ENCODE assay signal across 17 cellular contexts in genomic region chr2:172038121-172038520, GRCh38. TPM values are rescaled to one million over a fixed set of nuclear protein-coding genes. Genes with fewer than 3 reads are reported as not detected.
DNase-seq lines count a peak whose midpoint lies in the region; ATAC-seq and TF ChIP-seq lines count a peak whose summit lies in the region.
"Had no signal": no experiment of that assay in that cellular context is flagged by ENCODE, and none has a peak within 500 bp of the region (broad histone marks: within the 10 kb centered on the region; RNA-seq: fewer than 3 reads in every experiment).

No MANE protein-coding gene starts in this region.

- H3K36me3 ChIP-seq in A673 (ENCODE audit: insufficient read depth, low read length, poor library complexity, severe bottlenecking), result no peaks in the 10 kb centered on the region
- H3K36me3 ChIP-seq in HEK293 (ENCODE audit: control insufficient read depth in 2 of 2, insufficient read depth in 1 of 2, low read length in 2 of 2), result no peaks in the 10 kb centered on the region
- no peaks in the 10 kb centered on the region for H3K36me3 ChIP-seq in SJSA1
- no peaks in the 10 kb centered on the region for H3K36me3 ChIP-seq in psoas muscle (ENCODE audit: insufficient read depth in 1 of 2, low read depth in 1 of 2)
- H3K36me3 ChIP-seq: BLaER1, SJCRH30 had no signal

- peak overlapping the region; percentile 52 for H3K27ac ChIP-seq in A673 (ENCODE audit: low read depth, low read length, poor library complexity, severe bottlenecking)
- H3K27ac ChIP-seq in HEK293 (ENCODE audit: extremely low read depth, low read depth, low read length), result peak overlapping the region; percentile 10; the same call in 1 of the 2 replicates
- 0 out of 2 replicates have a peak overlapping the region, but pooled peaks have one; percentile 8 for H3K27ac ChIP-seq in SJSA1
- no peak overlapping the region for H3K27ac ChIP-seq in psoas muscle
- H3K27ac ChIP-seq: BLaER1, SJCRH30 had no signal

- H3K9me3 Mint-ChIP-seq in mesothelial cell of epicardium (no peaks in the 10 kb centered on the region), T-cell (no peaks in the 10 kb centered on the region)
- no peaks in the 10 kb centered on the region for H3K9me3 Mint-ChIP-seq in activated naive CD8-positive, alpha-beta T cell treated with anti-CD3 and anti-CD28 coated beads for 36 hours
- H3K9me3 Mint-ChIP-seq: CD4-positive, alpha-beta memory T cell had no signal

- H3K27me3 Mint-ChIP-seq in mesothelial cell of epicardium (ENCODE audit: low read depth) (no peaks in the 10 kb centered on the region), T-cell (no peaks in the 10 kb centered on the region)
- H3K27me3 Mint-ChIP-seq in activated naive CD8-positive, alpha-beta T cell treated with anti-CD3 and anti-CD28 coated beads for 36 hours, result no peaks in the 10 kb centered on the region
- H3K27me3 Mint-ChIP-seq: CD4-positive, alpha-beta memory T cell had no signal

- ATAC-seq in T-cell (replicated peaks in 1 of 4) (no peak), psoas muscle (no peak)

- H3K4me1 ChIP-seq in A673 (ENCODE audit: insufficient read depth, low read length, poor library complexity, severe bottlenecking) (peaks cover 39% of the 10 kb centered on the region), HEK293 (ENCODE audit: control insufficient read depth, insufficient read depth, low read length) (peaks cover 11% of the 10 kb centered on the region), SJSA1 (replicated peaks) (peaks cover 13% of the 10 kb centered on the region), psoas muscle (no peaks in the 10 kb centered on the region)
- H3K4me1 ChIP-seq: SJCRH30 had no signal

- H3K4me3 Mint-ChIP-seq in mesothelial cell of epicardium (no peak overlapping the region), T-cell (no peak overlapping the region)
- H3K4me3 Mint-ChIP-seq in activated naive CD8-positive, alpha-beta T cell treated with anti-CD3 and anti-CD28 coated beads for 36 hours, result no peak overlapping the region
- H3K4me3 Mint-ChIP-seq: CD4-positive, alpha-beta memory T cell had no signal

- intact Hi-C loops in A673 (cut with micrococcal nuclease; ENCODE audit: unreplicated experiment), result loop anchor here (5.0 kb wide), 1 partner anchor 54 kb away; no protein-coding TSS in a partner anchor
- intact Hi-C loops in psoas muscle (cut with DNase I), result no loop called here

- WGBS in psoas muscle, 3 donors, result 85 to 95% (median 87%) methylated on average over 3 of the region's 3 CpGs

- H3K9me3 ChIP-seq in A673 (ENCODE audit: low read depth, low read length, poor library complexity, severe bottlenecking), result no peaks in the 10 kb centered on the region
- no peaks in the 10 kb centered on the region for H3K9me3 ChIP-seq in HEK293 (ENCODE audit: control insufficient read depth, insufficient read depth, low read depth, low read length)
- H3K9me3 ChIP-seq in SJSA1 (replicated peaks), result no peaks in the 10 kb centered on the region
- no peaks in the 10 kb centered on the region for H3K9me3 ChIP-seq in psoas muscle
- H3K9me3 ChIP-seq: BLaER1, SJCRH30 had no signal

- no TSS peak for BruUV-seq in A673 (replicated peaks; lab: Mats Ljungman, UMichigan)

- DNase-seq in A673 (ENCODE audit: low spot score) (no peak), SJSA1 (ENCODE audit: low read depth in 1 of 2, low spot score in 2 of 2) (no peak), mesothelial cell of epicardium (ENCODE audit: low spot score in 2 of 2, unreplicated experiment in 2 of 2) (no peak), T-cell (no peak), GM13977 (ENCODE audit: low spot score) (no peak), psoas muscle (no peak)
- DNase-seq in activated naive CD8-positive, alpha-beta T cell treated with anti-CD3 and anti-CD28 coated beads for 36 hours, result no peak
- DNase-seq: CD4-positive, alpha-beta memory T cell; KG1; NCI-H1417 treated with DMSO at 0.1 percent for 48 hours; NCI-H187 treated with DMSO at 0.1 percent for 48 hours; NCI-H345; NCI-H524 treated with DMSO at 0.1 percent for 48 hours; SJCRH30; SW 1271 had no signal

- in situ Hi-C loops in GM13977 (cut with MboI; ENCODE audit: low pct_unique_long_range_greater_than_20kb, low sequenced_read_pairs, unreplicated experiment), result no loop called here

- no peaks in the 10 kb centered on the region for H3K36me3 Mint-ChIP-seq in mesothelial cell of epicardium
- H3K36me3 Mint-ChIP-seq in T-cell, result no peaks in the 10 kb centered on the region
- H3K36me3 Mint-ChIP-seq in activated naive CD8-positive, alpha-beta T cell treated with anti-CD3 and anti-CD28 coated beads for 36 hours, result no peaks in the 10 kb centered on the region

- TF ChIP-seq CTCF in A673 (conservative IDR thresholded peaks at IDR 0.05; ENCODE audit: low read depth, low read length), result no peak
- no peak for TF ChIP-seq CTCF in HEK293 (tag by site-specific recombination; IDR thresholded peaks at IDR 0.05)
- no peak for TF ChIP-seq CTCF in mesothelial cell of epicardium (IDR thresholded peaks at IDR 0.05; ENCODE audit: unreplicated experiment)
- no peak for TF ChIP-seq CTCF in GM13977 (IDR thresholded peaks at IDR 0.05; ENCODE audit: extremely low read depth, insufficient read depth, missing control alignments)
- no peak for TF ChIP-seq CTCF in psoas muscle (IDR thresholded peaks at IDR 0.05)

- POLR2A ChIA-PET in A673 (lab: Charles Lee; ENCODE audit: low non-redundant PET), result interaction anchor here (0.5 to 1.0 kb wide), 2 partner anchors 53 to 59 kb away, joined by 4 to 6 read pairs; no protein-coding TSS in a partner anchor
- POLR2A ChIA-PET in HEK293 (lab: Yijun Ruan, JAX), result interaction anchor here (1.0 to 2.6 kb wide), 6 partner anchors 17 to 64 kb away, joined by 3 to 17 read pairs (median 6); partner anchors contain the start of genes DLX1 and DLX2
- POLR2A ChIA-PET in T-cell (lab: Charles Lee), result no interaction called here

- H3K4me1 Mint-ChIP-seq in mesothelial cell of epicardium (peaks cover 23% of the 10 kb centered on the region), T-cell (no peaks in the 10 kb centered on the region)
- H3K4me1 Mint-ChIP-seq in activated naive CD8-positive, alpha-beta T cell treated with anti-CD3 and anti-CD28 coated beads for 36 hours, result no peaks in the 10 kb centered on the region

- H3K4me3 ChIP-seq in A673 (ENCODE audit: low read depth, low read length, poor library complexity, severe bottlenecking), result peak overlapping the region; percentile 5
- no peak overlapping the region for H3K4me3 ChIP-seq in HEK293 (ENCODE audit: low read depth, low read length)
- H3K4me3 ChIP-seq in SJSA1, result no peak overlapping the region
- no peak overlapping the region for H3K4me3 ChIP-seq in psoas muscle
- H3K4me3 ChIP-seq: BLaER1, SJCRH30 had no signal

- H3K27ac Mint-ChIP-seq in mesothelial cell of epicardium (peak overlapping the region; percentile 34), T-cell (no peak overlapping the region)
- no peak overlapping the region for H3K27ac Mint-ChIP-seq in activated naive CD8-positive, alpha-beta T cell treated with anti-CD3 and anti-CD28 coated beads for 36 hours
- H3K27ac Mint-ChIP-seq: CD4-positive, alpha-beta memory T cell had no signal

- CTCF ChIA-PET in A673 (lab: Charles Lee), result interaction anchor here (0.9 kb wide), 1 partner anchor 58 kb away, joined by 5 read pairs; no protein-coding TSS in a partner anchor
- CTCF ChIA-PET in HEK293 (lab: Yijun Ruan, JAX), result interaction anchor here (0.5 to 1.6 kb wide), 7 partner anchors 15 to 335 kb away, joined by 3 to 5 read pairs (median 4); no protein-coding TSS in a partner anchor
- CTCF ChIA-PET in T-cell (lab: Charles Lee), result interaction anchor here in 1 of 2 donors (1.0 kb wide), 1 partner anchor 8 kb away, joined by 9 read pairs; no protein-coding TSS in a partner anchor

- H3K27me3 ChIP-seq in A673 (replicated peaks; ENCODE audit: insufficient read depth, low read depth, low read length, poor library complexity) (no peaks in the 10 kb centered on the region), SJSA1 (replicated peaks) (no peaks in the 10 kb centered on the region), psoas muscle (ENCODE audit: insufficient read depth in 3 of 3, low read length in 2 of 3) (no peaks in the 10 kb centered on the region)
- H3K27me3 ChIP-seq: BLaER1, SJCRH30 had no signal

TF ChIP-seq in HEK293, 187 proteins besides CTCF, POLR2A, EP300 and RAD21:
- TF ChIP-seq ZNF560 (tag by site-specific recombination; IDR thresholded peaks at IDR 0.05; ENCODE audit: borderline replicate concordance), result no peak
- TF ChIP-seq ZNF664 (tag by site-specific recombination; IDR thresholded peaks at IDR 0.05), result peak; percentile 5; the same call in 1 of the 2 replicates
- no peak for TF ChIP-seq ZNF473 (tag by site-specific recombination; IDR thresholded peaks at IDR 0.05)
- TF ChIP-seq ZNF157 (tag by site-specific recombination; IDR thresholded peaks at IDR 0.05), result no peak

RNA-seq across cellular contexts. Expression of gene METAP1D, which starts 38.4 kb away (rescaled TPM):
- total RNA-seq in A673 (2021), result 11.8 and 12.7 TPM in 2 replicates
- 6.3 and 11.3 TPM in 2 replicates for total RNA-seq in SJSA1 (2014; rRNA removed; shearing (Covaris generic))
- total RNA-seq in mesothelial cell of epicardium, result 13.1 to 15.0 TPM (median 13.5 TPM) in 3 replicates
- 10 to 100 TPM in 4 of 5 donors, 1 to 10 TPM in 1; 7.6 to 11.4 (median 10.1) TPM for total RNA-seq in T-cell
- 10 to 100 TPM in 2 of 4 donors, 1 to 10 TPM in 2; 8.0 to 10.1 (median 10.0) TPM for total RNA-seq in psoas muscle
- 10 to 100 TPM in 1 of 3 donors, 1 to 10 TPM in 2; 6.3 to 12.4 (median 8.5) TPM for polyA plus RNA-seq in psoas muscle
- 1 to 10 TPM; 5.2 to 6.0 TPM for total RNA-seq in activated naive CD8-positive, alpha-beta T cell treated with anti-CD3 and anti-CD28 coated beads for 36 hours

RNA-seq across cellular contexts. Expression of gene DLX1, which starts 47.2 kb away (rescaled TPM):
- total RNA-seq in A673 (2021) (28.9 and 33.2 TPM in 2 replicates), mesothelial cell of epicardium (5.1 to 5.9 TPM (median 5.1 TPM) in 3 replicates), T-cell (not detected), psoas muscle (under 1 TPM in 2 of 4 donors, not detected in 2; 0.17 to 0.28 TPM)
- 4.7 and 4.9 TPM in 2 replicates for total RNA-seq in SJSA1 (2014; rRNA removed; shearing (Covaris generic))
- under 1 TPM; 0.03 to 0.15 (median 0.04) TPM for polyA plus RNA-seq in psoas muscle
- under 1 TPM in 1 of 2 experiments, not detected in 1; 0.10 TPM for total RNA-seq in activated naive CD8-positive, alpha-beta T cell treated with anti-CD3 and anti-CD28 coated beads for 36 hours
- total RNA-seq: CD4-positive, alpha-beta memory T cell had no signal
- polyA plus RNA-seq: CD4-positive, alpha-beta memory T cell had no signal

Comparison
In these comparisons a context has a peak if more than half of its experiments do, and no peak if none do; other contexts are left out.
1. POLR2A ChIA-PET loops: an anchor here in A673 (0.5 to 1.0 kb wide) and HEK293 (1.0 to 2.6 kb wide); none called in T-cell.